Comparison of ENCODE assay signal across 8 cellular contexts in genomic region chr10:21675157-21675796, GRCh38.
DNase-seq lines count a peak whose midpoint lies in the region; ATAC-seq and TF ChIP-seq lines count a peak whose summit lies in the region.

No MANE protein-coding gene starts in this region.

- H3K4me1 Mint-ChIP-seq in CD14-positive monocyte: peaks cover 2% of the 10 kb centered on the region
- peaks cover 3% of the 10 kb centered on the region for H3K4me1 Mint-ChIP-seq in activated naive CD4-positive, alpha-beta T cell treated with anti-CD3 and anti-CD28 coated beads for 36 hours (ENCODE audit: low read depth)

- H3K9me3 Mint-ChIP-seq in CD14-positive monocyte: no peaks in the 10 kb centered on the region
- H3K9me3 Mint-ChIP-seq in activated naive CD4-positive, alpha-beta T cell treated with anti-CD3 and anti-CD28 coated beads for 36 hours: no peaks in the 10 kb centered on the region

- H3K27me3 Mint-ChIP-seq in CD14-positive monocyte (ENCODE audit: low read depth in 3 of 3): no peaks in the 10 kb centered on the region
- no peaks in the 10 kb centered on the region for H3K27me3 Mint-ChIP-seq in activated naive CD4-positive, alpha-beta T cell treated with anti-CD3 and anti-CD28 coated beads for 36 hours (ENCODE audit: low read depth)

- CTCF ChIA-PET in activated naive CD4-positive, alpha-beta T cell treated with anti-CD3 and anti-CD28 coated beads for 36 hours (lab: Charles Lee): no interaction called here

- DNase-seq in CD14-positive monocyte (ENCODE audit: low spot score) (no peak), NCI-H2227 (lab: John Stamatoyannopoulos, UW; ENCODE audit: unreplicated experiment) (peak; percentile 41), iPS DF 4.7 (ENCODE audit: extremely low read depth, low spot score) (peak; percentile 5), NCI-H1092 (lab: John Stamatoyannopoulos, UW) (no peak)
- DNase-seq in activated naive CD4-positive, alpha-beta T cell treated with anti-CD3 and anti-CD28 coated beads for 36 hours: peak; percentile 51
- DNase-seq in stimulated activated CD4-positive, alpha-beta T cell treated with anti-CD3 and anti-CD28 coated beads, TNF-alpha, amount 100 ng/mL, for 24 hours (ENCODE audit: low read depth in 3 of 3): peak in 2 of 3 experiments; percentile 5 to 12

- peaks cover 19 to 46% of the 10 kb centered on the region in 2 donors for H3K36me3 Mint-ChIP-seq in CD14-positive monocyte
- peaks cover 17% of the 10 kb centered on the region for H3K36me3 Mint-ChIP-seq in activated naive CD4-positive, alpha-beta T cell treated with anti-CD3 and anti-CD28 coated beads for 36 hours (ENCODE audit: low read depth)

- intact Hi-C loops in CD14-positive monocyte (cut with micrococcal nuclease): loop anchor here in 1 of 2 donors (10.0 kb wide), 1 partner anchor 180 kb away; no protein-coding TSS in a partner anchor
- intact Hi-C loops in activated naive CD4-positive, alpha-beta T cell treated with anti-CD3 and anti-CD28 coated beads for 36 hours (cut with micrococcal nuclease): loop anchor here (5.0 kb wide), 2 partner anchors 143 to 178 kb away; partner anchors contain the start of gene MLLT10

- ATAC-seq in GM18867 (IDR thresholded peaks at IDR 0.05; ENCODE audit: unreplicated experiment) (peak; percentile 70), GM21576 (IDR thresholded peaks at IDR 0.05; ENCODE audit: unreplicated experiment) (no peak)

- no peak overlapping the region for H3K27ac Mint-ChIP-seq in CD14-positive monocyte
- H3K27ac Mint-ChIP-seq in activated naive CD4-positive, alpha-beta T cell treated with anti-CD3 and anti-CD28 coated beads for 36 hours: no peak overlapping the region

- no peak overlapping the region for H3K4me3 Mint-ChIP-seq in CD14-positive monocyte
- no peak overlapping the region for H3K4me3 Mint-ChIP-seq in activated naive CD4-positive, alpha-beta T cell treated with anti-CD3 and anti-CD28 coated beads for 36 hours

- TF ChIP-seq CTCF in CD14-positive monocyte (IDR thresholded peaks at IDR 0.05): peak; percentile 93

Comparison
In these comparisons a context has a peak if more than half of its experiments do, and no peak if none do; other contexts are left out.
1. DNase-seq: peak in NCI-H2227 (single experiment), activated naive CD4-positive, alpha-beta T cell treated with anti-CD3 and anti-CD28 coated beads for 36 hours (single experiment), iPS DF 4.7 (single experiment) and stimulated activated CD4-positive, alpha-beta T cell treated with anti-CD3 and anti-CD28 coated beads, TNF-alpha, amount 100 ng/mL, for 24 hours (2 of 3); none in CD14-positive monocyte (single experiment) and NCI-H1092 (single experiment).